35 cellular contexts compared by ENCODE assay signal in genomic region chr2:42775812-42776211, GRCh38. TPM values are rescaled to one million over a fixed set of nuclear protein-coding genes. Genes with fewer than 3 reads are reported as not detected.
DNase-seq lines count a peak whose midpoint lies in the region; ATAC-seq, FAIRE-seq and TF ChIP-seq lines count a peak whose summit lies in the region.
"Had no signal": no experiment of that assay in that cellular context is flagged by ENCODE, and none has a peak within 500 bp of the region (broad histone marks: within the 10 kb centered on the region; RNA-seq: fewer than 3 reads in every experiment).

No MANE protein-coding gene starts in this region.

- peaks cover 21% of the 10 kb centered on the region for H3K4me1 Mint-ChIP-seq in stimulated activated naive CD8-positive, alpha-beta T cell treated with anti-CD3 and anti-CD28 coated beads, Interleukin-15, Interleukin-2, amounts not matched to agents 100 ng/mL and 50 ng/mL, for 24 hours (ENCODE audit: low read depth)
- H3K4me1 Mint-ChIP-seq in chondrocyte (ENCODE audit: low read depth) = peaks cover 8% of the 10 kb centered on the region
- H3K4me1 Mint-ChIP-seq: stimulated activated effector memory CD8-positive, alpha-beta T cell treated with anti-CD3 and anti-CD28 coated beads, Interleukin-12 subunit alpha, Interleukin-12 subunit beta, amount 100 ng/mL, for 72 hours had no signal

- H3K9me2 ChIP-seq in GM23248 (ENCODE audit: insufficient read depth) = no peaks in the 10 kb centered on the region

- H3K4me2 ChIP-seq in K562 (ENCODE audit: insufficient read depth, low read length) (no peak overlapping the region), GM23248 (ENCODE audit: unreplicated experiment) (no peak overlapping the region)
- H3K4me2 ChIP-seq: A549, GM23338 had no signal

- BruUV-seq in K562 (replicated peaks; lab: Mats Ljungman, UMichigan) = no TSS peak

- TF ChIP-seq POLR2A in K562 (conservative IDR thresholded peaks at IDR 0.05) = no peak

- no peaks in the 10 kb centered on the region for H3K79me2 ChIP-seq in K562 (ENCODE audit: control insufficient read depth, insufficient read depth, low read length)
- no peaks in the 10 kb centered on the region for H3K79me2 ChIP-seq in GM23248 (ENCODE audit: insufficient read depth)

- POLR2A ChIA-PET in K562 (lab: Yijun Ruan, JAX) = interaction anchor here (1.3 kb wide), 1 partner anchor 18 kb away, joined by 4 read pairs; no protein-coding TSS in a partner anchor

- H3K27ac Mint-ChIP-seq in stimulated activated naive CD8-positive, alpha-beta T cell treated with anti-CD3 and anti-CD28 coated beads, Interleukin-15, Interleukin-2, amounts not matched to agents 100 ng/mL and 50 ng/mL, for 24 hours = peak overlapping the region; percentile 36
- H3K27ac Mint-ChIP-seq in chondrocyte (ENCODE audit: unreplicated experiment) = no peak overlapping the region
- H3K27ac Mint-ChIP-seq: GM23338, progenitor cell of endocrine pancreas had no signal

- H3F3A ChIP-seq in GM23248 (ENCODE audit: insufficient read depth) = no peaks in the 10 kb centered on the region

- H2AFZ ChIP-seq in K562 (ENCODE audit: low read depth, low read length) (no peak overlapping the region), GM23248 (no peak overlapping the region)
- H2AFZ ChIP-seq: GM23338 had no signal

- H3K9ac ChIP-seq in K562 (ENCODE audit: insufficient read depth in 1 of 2, low read depth in 2 of 2, low read length in 2 of 2) (no peak overlapping the region), GM23248 (no peak overlapping the region)

- 18% methylated on average over 3 of the region's 3 CpGs for WGBS in K562 (ENCODE audit: insufficient coverage, low coverage, missing lambda C conversion rate)
- 72 to 85% methylated on average over 3 of the region's 3 CpGs for WGBS in GM23248 (ENCODE audit: low coverage in 1 of 2, low lambda C conversion rate in 2 of 2, missing lambda C conversion rate in 2 of 2), 2 experiments

- intact Hi-C loops in K562 (cut with micrococcal nuclease) = no loop called here

- no peaks in the 10 kb centered on the region for H3K27me3 Mint-ChIP-seq in stimulated activated naive CD8-positive, alpha-beta T cell treated with anti-CD3 and anti-CD28 coated beads, Interleukin-15, Interleukin-2, amounts not matched to agents 100 ng/mL and 50 ng/mL, for 24 hours
- no peaks in the 10 kb centered on the region for H3K27me3 Mint-ChIP-seq in chondrocyte (ENCODE audit: low read depth)
- H3K27me3 Mint-ChIP-seq: activated CD8-positive, alpha-beta T cell treated with anti-CD3 and anti-CD28 coated beads for 36 hours; progenitor cell of endocrine pancreas had no signal

- TF ChIP-seq RAD21 in K562 (CRISPR knock-in tag; conservative IDR thresholded peaks at IDR 0.05 in 1 of 2, IDR thresholded peaks at IDR 0.05 in 1 of 2) = no peak

- peaks cover 0 to 5% of the 10 kb centered on the region in 2 experiments; a peak in 2 of 5 replicates for H3K4me1 ChIP-seq in K562 (replicated peaks in 1 of 2; ENCODE audit: control insufficient read depth in 2 of 2, insufficient read depth in 2 of 2, low read length in 2 of 2)
- H3K4me1 ChIP-seq in GM23248 (ENCODE audit: insufficient read depth) = no peaks in the 10 kb centered on the region
- H3K4me1 ChIP-seq: A549, left ventricle myocardium inferior, right lobe of liver, vagina had no signal

- DNase-seq in stimulated activated naive CD8-positive, alpha-beta T cell treated with anti-CD3 and anti-CD28 coated beads, Interleukin-15, Interleukin-2, amounts not matched to agents 100 U/mL and 50 U/mL, for 24 hours = no peak
- DNase-seq in Kasumi-1 (lab: John Stamatoyannopoulos, UW) = peak; percentile 29 to 33
- no peak for DNase-seq in K562 (ENCODE audit: extremely low read depth in 1 of 4, low spot score in 3 of 4)
- no peak for DNase-seq in T-helper 2 cell
- DNase-seq in chondrocyte (ENCODE audit: low spot score) = no peak
- no peak for DNase-seq in NCI-H510A treated with DMSO at 0.1 percent for 48 hours (lab: John Stamatoyannopoulos, UW)
- no peak for DNase-seq in GM23248
- DNase-seq: activated CD4-positive, CD25-positive, alpha-beta regulatory T cell treated with anti-CD3 and anti-CD28 coated beads, Interleukin-2, amount 50 U/mL, for 72 hours; activated CD8-positive, alpha-beta T cell treated with anti-CD3 and anti-CD28 coated beads for 36 hours; AML-193; central memory CD4-positive, alpha-beta T cell; COR-L47; dermis blood vessel endothelial cell; DMS53; GF-D8; left ventricle myocardium inferior; NCI-H1092; NCI-H1694 treated with DMSO at 0.1 percent for 48 hours; NCI-H524; right lobe of liver; SHP77 treated with DMSO at 0.1 percent for 48 hours; stimulated activated CD4-positive, alpha-beta T cell treated with anti-CD3 and anti-CD28 coated beads, Interleukin-4, amount 100 ng/mL, for 24 hours had no signal

- no peaks in the 10 kb centered on the region for H3K9me3 ChIP-seq in K562 (replicated peaks; ENCODE audit: control insufficient read depth, insufficient read depth, low read depth, low read length)
- H3K9me3 ChIP-seq in GM23248 (ENCODE audit: low read depth) = no peaks in the 10 kb centered on the region
- H3K9me3 ChIP-seq: left ventricle myocardium inferior, neutrophil, right lobe of liver, vagina had no signal

- no peaks in the 10 kb centered on the region for H3K9me1 ChIP-seq in K562 (ENCODE audit: control insufficient read depth, insufficient read depth, low read length)

- H3K36me3 Mint-ChIP-seq in stimulated activated naive CD8-positive, alpha-beta T cell treated with anti-CD3 and anti-CD28 coated beads, Interleukin-15, Interleukin-2, amounts not matched to agents 100 ng/mL and 50 ng/mL, for 24 hours (ENCODE audit: low read depth) = peaks cover 8% of the 10 kb centered on the region
- H3K36me3 Mint-ChIP-seq in chondrocyte (ENCODE audit: low read depth) = peaks cover 2% of the 10 kb centered on the region
- H3K36me3 Mint-ChIP-seq: stimulated activated effector memory CD8-positive, alpha-beta T cell treated with anti-CD3 and anti-CD28 coated beads, Interleukin-12 subunit alpha, Interleukin-12 subunit beta, amount 100 ng/mL, for 72 hours had no signal

- no peak for FAIRE-seq in K562 (lab: Jason Lieb, UNC)
- FAIRE-seq: A549, islet of Langerhans, TTC549 had no signal

- H3K27ac ChIP-seq in K562 (ENCODE audit: extremely low read depth, low read depth, low read length) (no peak overlapping the region), GM23248 (no peak overlapping the region)
- H3K27ac ChIP-seq: A549, left ventricle myocardium inferior, neutrophil, right lobe of liver, vagina had no signal

- H3K9me3 Mint-ChIP-seq in stimulated activated naive CD8-positive, alpha-beta T cell treated with anti-CD3 and anti-CD28 coated beads, Interleukin-15, Interleukin-2, amounts not matched to agents 100 ng/mL and 50 ng/mL, for 24 hours = no peaks in the 10 kb centered on the region
- no peaks in the 10 kb centered on the region for H3K9me3 Mint-ChIP-seq in chondrocyte (ENCODE audit: low read depth)
- H3K9me3 Mint-ChIP-seq: activated naive CD4-positive, alpha-beta T cell treated with anti-CD3 and anti-CD28 coated beads, Interleukin-2, amount 50 U/mL, for 72 hours; stimulated activated effector memory CD8-positive, alpha-beta T cell treated with anti-CD3 and anti-CD28 coated beads, Interleukin-12 subunit alpha, Interleukin-12 subunit beta, amount 100 ng/mL, for 72 hours had no signal

- no peaks in the 10 kb centered on the region for H3K36me3 ChIP-seq in K562 (ENCODE audit: control insufficient read depth, insufficient read depth, low read length)
- no peaks in the 10 kb centered on the region for H3K36me3 ChIP-seq in GM23248 (ENCODE audit: low read depth)
- H3K36me3 ChIP-seq: left ventricle myocardium inferior, neutrophil, vagina had no signal

- CTCF ChIA-PET in K562 (lab: Yijun Ruan, JAX; ENCODE audit: low intra/inter-chr PET ratio) = no interaction called here

- H3K4me3 ChIP-seq in K562 = no peak overlapping the region
- H3K4me3 ChIP-seq in GM23248 = no peak overlapping the region
- H3K4me3 ChIP-seq: A549, GM23338, left ventricle myocardium inferior, right lobe of liver, vagina had no signal

- H3K4me3 Mint-ChIP-seq in stimulated activated naive CD8-positive, alpha-beta T cell treated with anti-CD3 and anti-CD28 coated beads, Interleukin-15, Interleukin-2, amounts not matched to agents 100 ng/mL and 50 ng/mL, for 24 hours = no peak overlapping the region
- H3K4me3 Mint-ChIP-seq in chondrocyte (ENCODE audit: unreplicated experiment) = no peak overlapping the region
- H3K4me3 Mint-ChIP-seq: activated CD8-positive, alpha-beta T cell treated with anti-CD3 and anti-CD28 coated beads for 36 hours; GM23338; stimulated activated effector memory CD8-positive, alpha-beta T cell treated with anti-CD3 and anti-CD28 coated beads, Interleukin-12 subunit alpha, Interleukin-12 subunit beta, amount 100 ng/mL, for 72 hours had no signal

- H3K27me3 ChIP-seq in K562 (ENCODE audit: control insufficient read depth in 2 of 2, insufficient read depth in 2 of 2, low read length in 2 of 2) (no peaks in the 10 kb centered on the region), GM23248 (replicated peaks; ENCODE audit: insufficient read depth) (no peaks in the 10 kb centered on the region)
- H3K27me3 ChIP-seq: neutrophil, right lobe of liver, vagina had no signal

- in situ Hi-C loops in K562 (cut with MboI) (loop anchor here (25.0 kb wide), 1 partner anchor 264 kb away; no protein-coding TSS in a partner anchor), GM23248 (cut with MboI) (no loop called here)

- no peak for TF ChIP-seq CTCF in K562 (IDR thresholded peaks at IDR 0.05 in 2 of 3, conservative IDR thresholded peaks at IDR 0.05 in 1 of 3; ENCODE audit: insufficient read depth in 2 of 3, low read depth in 1 of 3, low read length in 3 of 3)
- no peak for TF ChIP-seq CTCF in chondrocyte (IDR thresholded peaks at IDR 0.05)

- H4K20me1 ChIP-seq in K562 (replicated peaks; ENCODE audit: control insufficient read depth, insufficient read depth, low read length) (no peaks in the 10 kb centered on the region), GM23248 (ENCODE audit: insufficient read depth) (no peaks in the 10 kb centered on the region)

- no peak for TF ChIP-seq EP300 in K562 (IDR thresholded peaks at IDR 0.05; ENCODE audit: low read length)

- no peak for ATAC-seq in stimulated activated naive CD8-positive, alpha-beta T cell treated with anti-CD3 and anti-CD28 coated beads, Interleukin-15, Interleukin-2, amounts not matched to agents 100 U/mL and 50 U/mL, for 24 hours
- no peak for ATAC-seq in K562
- ATAC-seq: A549; activated CD8-positive, alpha-beta T cell treated with anti-CD3 and anti-CD28 coated beads for 36 hours; activated naive CD4-positive, alpha-beta T cell treated with anti-CD3 and anti-CD28 coated beads, Interleukin-2, amount 50 U/mL, for 72 hours; GM23338; Panc1; stimulated activated effector memory CD8-positive, alpha-beta T cell treated with anti-CD3 and anti-CD28 coated beads, Interleukin-12 subunit alpha, Interleukin-12 subunit beta, amount 100 ng/mL, for 72 hours had no signal

RNA-seq across cellular contexts. Expression of gene OXER1, which starts 11.9 kb away (rescaled TPM):
- not detected in 2 replicates for total RNA-seq in K562 (2011; cell fraction: chromatin; rRNA removed; ENCODE audit: low replicate concordance)
- not detected in 2 replicates for total RNA-seq in K562 (2011; cell fraction: nucleolus; rRNA removed)
- total RNA-seq in K562 (2011; cell fraction: nucleoplasm; rRNA removed) = not detected in 2 replicates
- total RNA-seq in K562 (2014; rRNA removed) (not detected in 2 replicates), K562 (2014; rRNA removed; fragmentation: Illumina TruSeq; extraction: Trizol) (not detected in 2 replicates), K562 (2015; rRNA removed; fragmentation: Illumina TruSeq; extraction: Trizol) (not detected in 2 replicates), K562 (2021) (not detected in 2 replicates), chondrocyte (0.31 to 1.8 TPM (median 1.7 TPM) in 3 replicates)
- polyA plus RNA-seq in K562 (2011; rRNA removed) (not detected in 2 replicates), K562 (2014; fragmentation: Illumina TruSeq; extraction: Trizol) (not detected in 2 replicates), K562 (2014; fragmentation: Nextera tagmentation; extraction: Ambion mirVana) (not detected), K562 (2014; rRNA removed) (not detected in 2 replicates), GM23248 (2016; fragmentation: Nextera tagmentation; extraction: Ambion mirVana) (not detected in 2 replicates)
- not detected in 2 replicates for polyA plus RNA-seq in K562 (2011; cell fraction: cytosol; rRNA removed)
- polyA plus RNA-seq in K562 (2011; cell fraction: nucleus; rRNA removed) = not detected in 2 replicates
- not detected in 2 replicates for polyA plus RNA-seq in K562 (2012)
- not detected in 2 replicates for polyA minus RNA-seq in K562 (2011; rRNA and poly(A)+ RNA removed)
- not detected in 2 replicates for polyA minus RNA-seq in K562 (2011; cell fraction: cytosol; rRNA and poly(A)+ RNA removed)
- not detected in 2 replicates for polyA minus RNA-seq in K562 (2011; cell fraction: nucleus; rRNA and poly(A)+ RNA removed)
- total RNA-seq in GM23248 (2014; rRNA removed; shearing (Covaris generic)) = not detected in 2 replicates
- total RNA-seq: dermis blood vessel endothelial cell, glomerular endothelial cell had no signal
- polyA plus RNA-seq: A549 had no signal

RNA-seq across cellular contexts. Expression of gene HAAO, which starts 16.6 kb away (rescaled TPM):
- not detected in 2 replicates for total RNA-seq in K562 (2011; cell fraction: chromatin; rRNA removed; ENCODE audit: low replicate concordance)
- not detected in 2 replicates for total RNA-seq in K562 (2011; cell fraction: nucleolus; rRNA removed)
- total RNA-seq in K562 (2011; cell fraction: nucleoplasm; rRNA removed) = not detected in 2 replicates
- not detected in 2 replicates for total RNA-seq in K562 (2014; rRNA removed)
- not detected in 2 replicates for total RNA-seq in K562 (2014; rRNA removed; fragmentation: Illumina TruSeq; extraction: Trizol)
- not detected in 2 replicates for total RNA-seq in K562 (2015; rRNA removed; fragmentation: Illumina TruSeq; extraction: Trizol)
- not detected in 2 replicates for total RNA-seq in K562 (2021)
- not detected in 2 replicates for polyA plus RNA-seq in K562 (2011; rRNA removed)
- not detected in 2 replicates for polyA plus RNA-seq in K562 (2011; cell fraction: cytosol; rRNA removed)
- polyA plus RNA-seq in K562 (2011; cell fraction: nucleus; rRNA removed) = not detected in 2 replicates
- polyA plus RNA-seq in K562 (2012) = not detected in 2 replicates
- polyA plus RNA-seq in K562 (2014; fragmentation: Illumina TruSeq; extraction: Trizol) = not detected in 2 replicates
- polyA plus RNA-seq in K562 (2014; fragmentation: Nextera tagmentation; extraction: Ambion mirVana) = not detected
- polyA plus RNA-seq in K562 (2014; rRNA removed) = not detected in 2 replicates
- polyA minus RNA-seq in K562 (2011; rRNA and poly(A)+ RNA removed) = not detected in 2 replicates
- polyA minus RNA-seq in K562 (2011; cell fraction: cytosol; rRNA and poly(A)+ RNA removed) = not detected in 2 replicates
- not detected in 2 replicates for polyA minus RNA-seq in K562 (2011; cell fraction: nucleus; rRNA and poly(A)+ RNA removed)
- total RNA-seq in chondrocyte = 1.6 to 8.5 TPM (median 8.2 TPM) in 3 replicates
- total RNA-seq in GM23248 (2014; rRNA removed; shearing (Covaris generic)) = not detected in 2 replicates
- 0.36 TPM in 1 of 2 replicates, not detected in the other for polyA plus RNA-seq in GM23248 (2016; fragmentation: Nextera tagmentation; extraction: Ambion mirVana)
- total RNA-seq: dermis blood vessel endothelial cell, glomerular endothelial cell, myocyte had no signal
- polyA plus RNA-seq: A549 had no signal

Comparison
In these comparisons a context has a peak if more than half of its experiments do, and no peak if none do; other contexts are left out.
1. DNase-seq: peak in Kasumi-1 (2 of 2); none in stimulated activated naive CD8-positive, alpha-beta T cell treated with anti-CD3 and anti-CD28 coated beads, Interleukin-15, Interleukin-2, amounts not matched to agents 100 U/mL and 50 U/mL, for 24 hours (single experiment), K562 (0 of 4), T-helper 2 cell (0 of 5), chondrocyte (single experiment), NCI-H510A treated with DMSO at 0.1 percent for 48 hours (single experiment) and GM23248 (single experiment).